In genomic region chr6:41200901-41201783, GRCh38 we compare ENCODE assay signal across 8 cellular contexts. TPM values are rescaled to one million over a fixed set of nuclear protein-coding genes. Genes with fewer than 3 reads are reported as not detected.
DNase-seq lines count a peak whose midpoint lies in the region; ATAC-seq and TF ChIP-seq lines count a peak whose summit lies in the region.

Gene TREML2, minus strand, starts transcription at chr6:41201149. Its CDS starts 141 bp downstream, at chr6:41201008.

- H3K36me3 ChIP-seq in naive thymus-derived CD4-positive, alpha-beta T cell (ENCODE audit: control insufficient read depth in 2 of 3, insufficient read depth in 3 of 3, low read length in 3 of 3): peaks cover 0 to 3% (median 0%) of the 10 kb centered on the region in 3 experiments

- H3K27me3 Mint-ChIP-seq in activated T-helper 1 cell treated with anti-CD3 and anti-CD28 coated beads, Interleukin-12 subunit alpha, Interleukin-12 subunit beta, Interleukin-2, Interleukin-4 antibody, amounts not matched to agents 30 ng/mL and 10 ng/mL and 1 ng/mL, durations not matched to agents 14 hours and 24 hours and 36 hours (ENCODE audit: insufficient read depth): no peaks in the 10 kb centered on the region
- no peaks in the 10 kb centered on the region for H3K27me3 Mint-ChIP-seq in naive thymus-derived CD4-positive, alpha-beta T cell

- POLR2A ChIA-PET in naive thymus-derived CD4-positive, alpha-beta T cell (lab: Charles Lee): interaction anchor here (0.6 to 1.8 kb wide), 3 partner anchors 24 to 735 kb away, joined by 3 to 8 read pairs (median 3); partner anchors contain the start of genes NFYA and OARD1

- no peaks in the 10 kb centered on the region for H3K27me3 ChIP-seq in naive thymus-derived CD4-positive, alpha-beta T cell (ENCODE audit: control insufficient read depth in 2 of 2, insufficient read depth in 2 of 2, low read length in 2 of 2)

- peaks cover 18% of the 10 kb centered on the region for H3K36me3 Mint-ChIP-seq in activated T-helper 1 cell treated with anti-CD3 and anti-CD28 coated beads, Interleukin-12 subunit alpha, Interleukin-12 subunit beta, Interleukin-2, Interleukin-4 antibody, amounts not matched to agents 30 ng/mL and 10 ng/mL and 1 ng/mL, durations not matched to agents 14 hours and 24 hours and 36 hours (ENCODE audit: low read depth)
- H3K36me3 Mint-ChIP-seq in naive thymus-derived CD4-positive, alpha-beta T cell: peaks cover 0 to 24% (median 6%) of the 10 kb centered on the region in 5 donors

- in situ Hi-C loops in KBM-7 (cut with MboI; ENCODE audit: low pct_unique_long_range_greater_than_20kb, low sequenced_read_pairs): no loop called here

- peak within 1 kb of the TSS; percentile 95 for H3K27ac Mint-ChIP-seq in activated T-helper 1 cell treated with anti-CD3 and anti-CD28 coated beads, Interleukin-12 subunit alpha, Interleukin-12 subunit beta, Interleukin-2, Interleukin-4 antibody, amounts not matched to agents 30 ng/mL and 10 ng/mL and 1 ng/mL, durations not matched to agents 14 hours and 24 hours and 36 hours
- peak within 1 kb of the TSS; percentile 95 to 100 (median 98) for H3K27ac Mint-ChIP-seq in naive thymus-derived CD4-positive, alpha-beta T cell

- CTCF ChIA-PET in naive thymus-derived CD4-positive, alpha-beta T cell (lab: Charles Lee): interaction anchor here (1.6 to 3.0 kb wide), 3 partner anchors 11 to 482 kb away, joined by 4 to 9 read pairs (median 5); no protein-coding TSS in a partner anchor

- peaks cover 13% of the 10 kb centered on the region for H3K9me3 Mint-ChIP-seq in activated T-helper 1 cell treated with anti-CD3 and anti-CD28 coated beads, Interleukin-12 subunit alpha, Interleukin-12 subunit beta, Interleukin-2, Interleukin-4 antibody, amounts not matched to agents 30 ng/mL and 10 ng/mL and 1 ng/mL, durations not matched to agents 14 hours and 24 hours and 36 hours
- peaks cover 0 to 2% (median 0%) of the 10 kb centered on the region in 11 donors for H3K9me3 Mint-ChIP-seq in naive thymus-derived CD4-positive, alpha-beta T cell

- H3K4me1 Mint-ChIP-seq in activated T-helper 1 cell treated with anti-CD3 and anti-CD28 coated beads, Interleukin-12 subunit alpha, Interleukin-12 subunit beta, Interleukin-2, Interleukin-4 antibody, amounts not matched to agents 30 ng/mL and 10 ng/mL and 1 ng/mL, durations not matched to agents 14 hours and 24 hours and 36 hours (ENCODE audit: low read depth): peaks cover 54% of the 10 kb centered on the region
- H3K4me1 Mint-ChIP-seq in naive thymus-derived CD4-positive, alpha-beta T cell: peaks cover 49 to 87% (median 78%) of the 10 kb centered on the region in 7 donors

- H3K4me3 Mint-ChIP-seq in activated T-helper 1 cell treated with anti-CD3 and anti-CD28 coated beads, Interleukin-12 subunit alpha, Interleukin-12 subunit beta, Interleukin-2, Interleukin-4 antibody, amounts not matched to agents 30 ng/mL and 10 ng/mL and 1 ng/mL, durations not matched to agents 14 hours and 24 hours and 36 hours: peak within 1 kb of the TSS; percentile 77
- H3K4me3 Mint-ChIP-seq in naive thymus-derived CD4-positive, alpha-beta T cell: peak within 1 kb of the TSS; percentile 78 to 84 (median 82)

- intact Hi-C loops in activated T-helper 1 cell treated with anti-CD3 and anti-CD28 coated beads, Interleukin-12 subunit alpha, Interleukin-12 subunit beta, Interleukin-2, Interleukin-4 antibody, amounts not matched to agents 30 ng/mL and 10 ng/mL and 1 ng/mL, durations not matched to agents 14 hours and 24 hours and 36 hours (cut with micrococcal nuclease): no loop called here
- intact Hi-C loops in naive thymus-derived CD4-positive, alpha-beta T cell (cut with micrococcal nuclease): loop anchor here (1.0 to 5.0 kb wide), 7 partner anchors 19 to 346 kb away; partner anchors contain the start of genes FOXP4 (in 2 of the 2), NFYA (in 2 of the 2) and OARD1 (in 2 of the 2)

- H3K9me3 ChIP-seq in naive thymus-derived CD4-positive, alpha-beta T cell (ENCODE audit: control insufficient read depth in 2 of 3, low read length in 3 of 3): no peaks in the 10 kb centered on the region

- TF ChIP-seq POLR2A in GM18505 (IDR thresholded peaks at IDR 0.05; ENCODE audit: borderline replicate concordance, extremely low read depth, insufficient read depth, insufficient read length): peak; percentile 58

- ATAC-seq in GM18505 (IDR thresholded peaks at IDR 0.05; ENCODE audit: unreplicated experiment): no peak
- peak; percentile 35 for ATAC-seq in naive thymus-derived CD4-positive, alpha-beta T cell

- H3K27ac ChIP-seq in naive thymus-derived CD4-positive, alpha-beta T cell (ENCODE audit: low read depth, low read length): peak within 1 kb of the TSS; percentile 88

- H3K4me1 ChIP-seq in naive thymus-derived CD4-positive, alpha-beta T cell (ENCODE audit: control insufficient read depth in 2 of 2, insufficient read depth in 2 of 2, low read length in 2 of 2): peaks cover 47 to 55% of the 10 kb centered on the region in 2 donors

- peak within 1 kb of the TSS; percentile 26 for H3K4me3 ChIP-seq in naive thymus-derived CD4-positive, alpha-beta T cell (ENCODE audit: low read length)

- DNase-seq in KBM-7 (peak; percentile 82), RKO (ENCODE audit: low spot score) (no peak), EL (no peak), D341Med (ENCODE audit: low spot score) (no peak), mucosa of gallbladder (ENCODE audit: low spot score) (no peak)
- DNase-seq in activated T-helper 1 cell treated with anti-CD3 and anti-CD28 coated beads, Interleukin-12 subunit alpha, Interleukin-12 subunit beta, Interleukin-2, Interleukin-4 antibody, amounts not matched to agents 30 ng/mL and 10 ng/mL and 1 ng/mL, durations not matched to agents 14 hours and 24 hours and 36 hours (ENCODE audit: low spot score): peak; percentile 21
- DNase-seq in naive thymus-derived CD4-positive, alpha-beta T cell: peak in 2 of 9 donors; percentile 19 to 33

RNA-seq across cellular contexts. Expression of gene TREML2, which starts in this region (rescaled TPM):
- 4.5 and 4.9 TPM in 2 replicates for total RNA-seq in activated T-helper 1 cell treated with anti-CD3 and anti-CD28 coated beads, Interleukin-12 subunit alpha, Interleukin-12 subunit beta, Interleukin-2, Interleukin-4 antibody, amounts not matched to agents 30 ng/mL and 10 ng/mL and 1 ng/mL, durations not matched to agents 14 hours and 24 hours and 36 hours
- 10 to 100 TPM in 1 of 5 experiments, 1 to 10 TPM in 2, under 1 TPM in 2; 0.54 to 19.8 (median 3.7) TPM for total RNA-seq in naive thymus-derived CD4-positive, alpha-beta T cell
- 1 to 10 TPM; 1.8 to 5.4 TPM for polyA plus RNA-seq in naive thymus-derived CD4-positive, alpha-beta T cell
- total RNA-seq in mucosa of gallbladder: not detected

Comparison
In these comparisons a context has a peak if more than half of its experiments do, and no peak if none do; other contexts are left out.
1. DNase-seq: peak in KBM-7 (single experiment) and activated T-helper 1 cell treated with anti-CD3 and anti-CD28 coated beads, Interleukin-12 subunit alpha, Interleukin-12 subunit beta, Interleukin-2, Interleukin-4 antibody, amounts not matched to agents 30 ng/mL and 10 ng/mL and 1 ng/mL, durations not matched to agents 14 hours and 24 hours and 36 hours (single experiment); none in RKO (single experiment), EL (single experiment), D341Med (single experiment) and mucosa of gallbladder (single experiment).